ENCODE assay signal across 8 cellular contexts in the genomic region with DNA sequence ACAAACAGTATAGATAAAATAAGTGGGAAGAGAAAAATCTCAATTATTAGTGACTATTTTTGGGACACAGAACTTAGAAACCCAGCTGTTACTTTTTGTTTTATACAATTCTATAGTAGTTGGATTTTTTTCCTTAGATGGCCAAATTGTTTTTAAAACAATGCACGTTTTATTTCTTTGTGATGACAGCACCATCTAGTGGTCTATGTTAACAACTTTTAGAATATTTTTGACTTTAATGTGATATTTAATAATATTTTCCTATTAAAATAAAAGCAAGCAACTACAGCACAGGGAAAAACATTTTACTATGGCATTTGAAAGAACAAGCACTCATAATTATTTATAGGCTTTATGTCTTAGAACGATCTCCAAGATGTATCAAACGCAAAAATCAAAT. TPM values are rescaled to one million over a fixed set of nuclear protein-coding genes. Genes with fewer than 3 reads are reported as not detected.
DNase-seq lines count a peak whose midpoint lies in the region; ATAC-seq and TF ChIP-seq lines count a peak whose summit lies in the region.

No MANE protein-coding gene starts in this region.

- no peaks in the 10 kb centered on the region for H3K36me3 ChIP-seq in A673 (ENCODE audit: insufficient read depth, low read length, poor library complexity, severe bottlenecking)

- intact Hi-C loops in A673 (cut with micrococcal nuclease; ENCODE audit: unreplicated experiment): loop anchor here (1.0 to 5.0 kb wide), 3 partner anchors 266 to 1198 kb away; no protein-coding TSS in a partner anchor

- DNase-seq in A673 (ENCODE audit: low spot score) (peak; percentile 64), GM10266 (ENCODE audit: extremely low spot score) (peak; percentile 37), RWPE1 (ENCODE audit: low spot score) (peak; percentile 8), globus pallidus (ENCODE audit: low spot score) (peak; percentile 24)

- POLR2A ChIA-PET in A673 (lab: Charles Lee; ENCODE audit: low non-redundant PET) (no interaction called here), RWPE1 (lab: Yijun Ruan, JAX; ENCODE audit: low non-redundant PET) (no interaction called here)

- H3K4me3 ChIP-seq in A673 (ENCODE audit: low read depth, low read length, poor library complexity, severe bottlenecking): no peak overlapping the region

- BruUV-seq in A673 (replicated peaks; lab: Mats Ljungman, UMichigan): no TSS peak

- no peaks in the 10 kb centered on the region for H3K27me3 ChIP-seq in A673 (replicated peaks; ENCODE audit: insufficient read depth, low read depth, low read length, poor library complexity)

- no peak for ATAC-seq in GM19455 (IDR thresholded peaks at IDR 0.05; ENCODE audit: unreplicated experiment)
- no peak for ATAC-seq in HG03469 (IDR thresholded peaks at IDR 0.05; ENCODE audit: unreplicated experiment)
- no peak for ATAC-seq in HG03135 (IDR thresholded peaks at IDR 0.05; ENCODE audit: unreplicated experiment)
- no peak for ATAC-seq in GM21381 (IDR thresholded peaks at IDR 0.05; ENCODE audit: unreplicated experiment)

- TF ChIP-seq CTCF in A673 (conservative IDR thresholded peaks at IDR 0.05; ENCODE audit: low read depth, low read length) (peak; percentile 61), GM10266 (IDR thresholded peaks at IDR 0.05; ENCODE audit: control insufficient read depth, insufficient read depth, low read depth, missing control alignments) (no peak), RWPE1 (conservative IDR thresholded peaks at IDR 0.05; ENCODE audit: low read depth) (peak; percentile 57)

- H3K27ac ChIP-seq in A673 (ENCODE audit: low read depth, low read length, poor library complexity, severe bottlenecking): no peak overlapping the region
- H3K27ac ChIP-seq in RWPE1: no peak overlapping the region

- H3K9me3 ChIP-seq in A673 (ENCODE audit: low read depth, low read length, poor library complexity, severe bottlenecking): no peaks in the 10 kb centered on the region

- peaks cover 18% of the 10 kb centered on the region for H3K4me1 ChIP-seq in A673 (ENCODE audit: insufficient read depth, low read length, poor library complexity, severe bottlenecking)

- CTCF ChIA-PET in A673 (lab: Charles Lee): no interaction called here
- CTCF ChIA-PET in RWPE1 (lab: Yijun Ruan, JAX): interaction anchor here (0.6 to 0.8 kb wide), 3 partner anchors 9 to 619 kb away, joined by 3 to 5 read pairs (median 4); no protein-coding TSS in a partner anchor

RNA-seq across cellular contexts. Expression of gene SMIM31, which starts 5.6 kb away (rescaled TPM):
- not detected in 2 replicates for total RNA-seq in A673 (2021)

Comparison
In these comparisons a context has a peak if more than half of its experiments do, and no peak if none do; other contexts are left out.
1. DNase-seq: peak in every context shown above with its lines; median percentile 64 in A673; 37 in GM10266; 24 in globus pallidus; 8 in RWPE1.